In genomic region chr7:158811461-158811860, GRCh38 we compare ENCODE assay signal across 8 cellular contexts. TPM values are rescaled to one million over a fixed set of nuclear protein-coding genes. Genes with fewer than 3 reads are reported as not detected.
DNase-seq lines count a peak whose midpoint lies in the region; ATAC-seq and TF ChIP-seq lines count a peak whose summit lies in the region.

No MANE protein-coding gene starts in this region.

- 0 out of 2 replicates have a peak, but pooled peaks cover 4% of the 10 kb centered on the region for H4K20me1 ChIP-seq in GM23248 (ENCODE audit: insufficient read depth)

- no peaks in the 10 kb centered on the region for H3K27me3 ChIP-seq in GM23248 (replicated peaks; ENCODE audit: insufficient read depth)

- H3K79me2 ChIP-seq in GM23248 (ENCODE audit: insufficient read depth): peaks cover 99% of the 10 kb centered on the region

- no peaks in the 10 kb centered on the region for H3K9me3 ChIP-seq in GM23248 (ENCODE audit: low read depth)

- no peak for ATAC-seq in GM18498 (IDR thresholded peaks at IDR 0.05; ENCODE audit: unreplicated experiment)

- no peak overlapping the region for H2AFZ ChIP-seq in GM23248

- peak overlapping the region; percentile 58 for H3K27ac ChIP-seq in GM23248

- H3F3A ChIP-seq in GM23248 (ENCODE audit: insufficient read depth): peaks cover 6% of the 10 kb centered on the region

- H3K36me3 ChIP-seq in GM23248 (ENCODE audit: low read depth): peaks cover 11% of the 10 kb centered on the region; the same call in 1 of the 2 replicates

- in situ Hi-C loops in GM23248 (cut with MboI): no loop called here

- DNase-seq in GM23248 (peak; percentile 72), fibroblast of pulmonary artery (ENCODE audit: low read depth) (peak; percentile 79), SKM-1 (lab: John Stamatoyannopoulos, UW; ENCODE audit: unreplicated experiment) (no peak), germinal center (ENCODE audit: low spot score) (no peak)
- DNase-seq in activated CD8-positive, alpha-beta memory T cell treated with anti-CD3 and anti-CD28 coated beads for 24 hours: peak; percentile 78
- peak; percentile 79 for DNase-seq in stimulated activated CD4-positive, alpha-beta T cell treated with anti-CD3 and anti-CD28 coated beads, Interleukin-1b, Interleukin-23, amount 100 ng/mL, for 48 hours
- no peak for DNase-seq in NK-92 treated with Interleukin-12 subunit alpha and Interleukin-12 subunit beta, amount 100 ng/mL, for 24 hours (lab: John Stamatoyannopoulos, UW)

- WGBS in GM23248 (ENCODE audit: low coverage in 1 of 2, low lambda C conversion rate in 2 of 2, missing lambda C conversion rate in 2 of 2), 2 experiments: 88% methylated on average over 8 of the region's 8 CpGs

- H3K9me2 ChIP-seq in GM23248 (ENCODE audit: insufficient read depth): no peaks in the 10 kb centered on the region

- H3K4me1 ChIP-seq in GM23248 (ENCODE audit: insufficient read depth): peaks cover 23% of the 10 kb centered on the region

- H3K9ac ChIP-seq in GM23248: peak overlapping the region; percentile 15; the same call in 1 of the 2 replicates

- H3K4me3 ChIP-seq in GM23248 (no peak overlapping the region), fibroblast of pulmonary artery (replicated peaks; ENCODE audit: low read depth, low read length) (no peak overlapping the region)

- TF ChIP-seq CTCF in fibroblast of pulmonary artery (IDR thresholded peaks at IDR 0.05; ENCODE audit: low read length, missing control alignments): no peak

- no peak overlapping the region for H3K4me2 ChIP-seq in GM23248 (ENCODE audit: unreplicated experiment)

RNA-seq across cellular contexts. Expression of gene ESYT2, which starts 17.8 kb away (rescaled TPM):
- total RNA-seq in GM23248 (2014; rRNA removed; shearing (Covaris generic)): 118 and 129 TPM in 2 replicates
- 48.7 and 49.9 TPM in 2 replicates for polyA plus RNA-seq in GM23248 (2016; fragmentation: Nextera tagmentation; extraction: Ambion mirVana)

RNA-seq across cellular contexts. Expression of gene DYNC2I1, which starts 44.9 kb away (rescaled TPM):
- 6.5 and 6.7 TPM in 2 replicates for total RNA-seq in GM23248 (2014; rRNA removed; shearing (Covaris generic))
- polyA plus RNA-seq in GM23248 (2016; fragmentation: Nextera tagmentation; extraction: Ambion mirVana): 17.3 and 21.6 TPM in 2 replicates

Comparison
In these comparisons a context has a peak if more than half of its experiments do, and no peak if none do; other contexts are left out.
1. DNase-seq: peak in GM23248 (single experiment), activated CD8-positive, alpha-beta memory T cell treated with anti-CD3 and anti-CD28 coated beads for 24 hours (single experiment), fibroblast of pulmonary artery (single experiment) and stimulated activated CD4-positive, alpha-beta T cell treated with anti-CD3 and anti-CD28 coated beads, Interleukin-1b, Interleukin-23, amount 100 ng/mL, for 48 hours (single experiment); none in NK-92 treated with Interleukin-12 subunit alpha and Interleukin-12 subunit beta, amount 100 ng/mL, for 24 hours (single experiment), SKM-1 (single experiment) and germinal center (single experiment).